ENCODE assay signal across 17 cellular contexts in the genomic region with DNA sequence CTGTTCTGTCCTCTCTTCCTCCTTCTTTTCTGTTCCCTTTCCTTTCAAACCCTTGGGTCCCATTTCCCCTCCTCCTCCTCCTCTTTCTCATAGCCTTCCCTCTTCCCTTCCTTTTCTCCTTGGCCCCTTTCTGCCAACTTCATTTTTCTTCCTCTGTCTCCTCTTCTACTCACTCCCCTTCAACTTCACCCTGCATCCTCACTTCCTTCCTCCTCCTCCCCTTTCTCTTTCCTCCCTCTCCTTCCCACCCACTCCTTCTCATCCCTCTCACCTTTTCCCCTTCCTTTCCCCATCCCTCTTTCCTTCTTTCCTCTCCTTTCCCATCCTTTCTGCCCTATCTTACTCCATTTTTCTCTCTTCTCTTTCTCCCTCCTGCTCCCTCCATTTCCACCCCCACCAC.
DNase-seq lines count a peak whose midpoint lies in the region; ATAC-seq and TF ChIP-seq lines count a peak whose summit lies in the region.
"Had no signal": no experiment of that assay in that cellular context is flagged by ENCODE, and none has a peak within 500 bp of the region (broad histone marks: within the 10 kb centered on the region; RNA-seq: fewer than 3 reads in every experiment).

No MANE protein-coding gene starts in this region.

- H3K27ac Mint-ChIP-seq in activated naive CD4-positive, alpha-beta T cell treated with anti-CD3 and anti-CD28 coated beads, Interleukin-2, amount 50 U/mL, for 24 hours = peak overlapping the region; percentile 41
- peak overlapping the region; percentile 65 for H3K27ac Mint-ChIP-seq in activated T-helper 17 cell treated with anti-CD3 and anti-CD28 coated beads, Interleukin-2, amount 50 U/mL, for 72 hours
- H3K27ac Mint-ChIP-seq in memory B cell = no peak overlapping the region
- H3K27ac Mint-ChIP-seq: activated naive CD4-positive, alpha-beta T cell treated with anti-CD3 and anti-CD28 coated beads, Interleukin-2, amount 10 ng/mL, durations not matched to agents 7 days and 5 days had no signal

- no peaks in the 10 kb centered on the region for H3K36me3 ChIP-seq in suprapubic skin
- H3K36me3 ChIP-seq: left ventricle myocardium inferior, transverse colon had no signal

- TF ChIP-seq EP300 in suprapubic skin (IDR thresholded peaks at IDR 0.05) = no peak

- H3K36me3 Mint-ChIP-seq in activated naive CD4-positive, alpha-beta T cell treated with anti-CD3 and anti-CD28 coated beads, Interleukin-2, amount 50 U/mL, for 24 hours = no peaks in the 10 kb centered on the region
- no peaks in the 10 kb centered on the region for H3K36me3 Mint-ChIP-seq in activated T-helper 17 cell treated with anti-CD3 and anti-CD28 coated beads, Interleukin-2, amount 50 U/mL, for 72 hours (ENCODE audit: low read depth)
- no peaks in the 10 kb centered on the region for H3K36me3 Mint-ChIP-seq in memory B cell
- H3K36me3 Mint-ChIP-seq: activated naive CD4-positive, alpha-beta T cell treated with anti-CD3 and anti-CD28 coated beads, Interleukin-2, amount 10 ng/mL, durations not matched to agents 7 days and 5 days; CD4-positive, CD25-positive, alpha-beta regulatory T cell had no signal

- no peak for ATAC-seq in activated T-helper 17 cell treated with anti-CD3 and anti-CD28 coated beads, Interleukin-2, amount 50 U/mL, for 72 hours (replicated peaks)
- ATAC-seq in memory B cell (ENCODE audit: low read depth) = no peak

- H3K27me3 Mint-ChIP-seq in activated naive CD4-positive, alpha-beta T cell treated with anti-CD3 and anti-CD28 coated beads, Interleukin-2, amount 50 U/mL, for 24 hours = no peaks in the 10 kb centered on the region
- peaks cover 13% of the 10 kb centered on the region for H3K27me3 Mint-ChIP-seq in activated T-helper 17 cell treated with anti-CD3 and anti-CD28 coated beads, Interleukin-2, amount 50 U/mL, for 72 hours
- peaks cover 28% of the 10 kb centered on the region for H3K27me3 Mint-ChIP-seq in memory B cell
- H3K27me3 Mint-ChIP-seq: CD4-positive, CD25-positive, alpha-beta regulatory T cell had no signal

- no peaks in the 10 kb centered on the region for H3K9me3 ChIP-seq in suprapubic skin
- H3K9me3 ChIP-seq: left ventricle myocardium inferior, transverse colon had no signal

- H3K27ac ChIP-seq in suprapubic skin = no peak overlapping the region
- H3K27ac ChIP-seq: dorsolateral prefrontal cortex, left ventricle myocardium inferior, transverse colon had no signal

- no peaks in the 10 kb centered on the region for H3K9me3 Mint-ChIP-seq in activated naive CD4-positive, alpha-beta T cell treated with anti-CD3 and anti-CD28 coated beads, Interleukin-2, amount 50 U/mL, for 24 hours
- no peaks in the 10 kb centered on the region for H3K9me3 Mint-ChIP-seq in activated T-helper 17 cell treated with anti-CD3 and anti-CD28 coated beads, Interleukin-2, amount 50 U/mL, for 72 hours
- no peaks in the 10 kb centered on the region for H3K9me3 Mint-ChIP-seq in memory B cell
- H3K9me3 Mint-ChIP-seq: activated naive CD4-positive, alpha-beta T cell treated with anti-CD3 and anti-CD28 coated beads, Interleukin-2, amount 10 ng/mL, durations not matched to agents 7 days and 5 days; CD4-positive, CD25-positive, alpha-beta regulatory T cell; central memory CD8-positive, alpha-beta T cell had no signal

- no peak for TF ChIP-seq CTCF in suprapubic skin (IDR thresholded peaks at IDR 0.05)

- H3K4me3 Mint-ChIP-seq in activated naive CD4-positive, alpha-beta T cell treated with anti-CD3 and anti-CD28 coated beads, Interleukin-2, amount 50 U/mL, for 24 hours = peak overlapping the region; percentile 36
- peak overlapping the region; percentile 55 for H3K4me3 Mint-ChIP-seq in activated T-helper 17 cell treated with anti-CD3 and anti-CD28 coated beads, Interleukin-2, amount 50 U/mL, for 72 hours
- H3K4me3 Mint-ChIP-seq in memory B cell = peak overlapping the region; percentile 1
- H3K4me3 Mint-ChIP-seq: central memory CD8-positive, alpha-beta T cell had no signal

- peaks cover 18% of the 10 kb centered on the region for H3K4me1 ChIP-seq in suprapubic skin
- H3K4me1 ChIP-seq: left ventricle myocardium inferior had no signal

- H3K4me1 Mint-ChIP-seq in activated naive CD4-positive, alpha-beta T cell treated with anti-CD3 and anti-CD28 coated beads, Interleukin-2, amount 50 U/mL, for 24 hours = peaks cover 24% of the 10 kb centered on the region
- peaks cover 10% of the 10 kb centered on the region for H3K4me1 Mint-ChIP-seq in activated T-helper 17 cell treated with anti-CD3 and anti-CD28 coated beads, Interleukin-2, amount 50 U/mL, for 72 hours
- H3K4me1 Mint-ChIP-seq in memory B cell = peaks cover 19% of the 10 kb centered on the region

- TF ChIP-seq POLR2A in suprapubic skin (IDR thresholded peaks at IDR 0.05) = no peak

- H3K4me3 ChIP-seq in suprapubic skin = peak overlapping the region; percentile 17

- no peaks in the 10 kb centered on the region for H3K27me3 ChIP-seq in suprapubic skin
- H3K27me3 ChIP-seq: transverse colon had no signal

- no peak for DNase-seq in activated naive CD4-positive, alpha-beta T cell (lab: John Stamatoyannopoulos, UW)
- no peak for DNase-seq in memory B cell (ENCODE audit: low spot score in 2 of 2)
- DNase-seq in suprapubic skin (ENCODE audit: low spot score in 2 of 2) = no peak
- no peak for DNase-seq in NOMO-1 treated with DMSO at 0.1 percent for 48 hours (lab: John Stamatoyannopoulos, UW; ENCODE audit: unreplicated experiment)
- no peak for DNase-seq in NCI-H2081 (lab: John Stamatoyannopoulos, UW)
- DNase-seq in effector CD4-positive, alpha-beta T cell = no peak
- DNase-seq: HCEC 1CT, KG1, NCI-H1694 treated with DMSO at 0.1 percent for 48 hours had no signal

Comparison
In these comparisons a context has a peak if more than half of its experiments do, and no peak if none do; other contexts are left out.
1. H3K4me3 Mint-ChIP-seq: peak in every context shown above with its lines; median percentile 55 in activated T-helper 17 cell treated with anti-CD3 and anti-CD28 coated beads, Interleukin-2, amount 50 U/mL, for 72 hours; 36 in activated naive CD4-positive, alpha-beta T cell treated with anti-CD3 and anti-CD28 coated beads, Interleukin-2, amount 50 U/mL, for 24 hours; 1 in memory B cell.